18 cellular contexts compared by ENCODE assay signal in genomic region chr1:226960256-226960655, GRCh38. TPM values are rescaled to one million over a fixed set of nuclear protein-coding genes. Genes with fewer than 3 reads are reported as not detected.
A peak's percentile ranks its signal among the peaks of the same experiment; 100 is the strongest.
DNase-seq lines count a peak whose midpoint lies in the region; ATAC-seq, FAIRE-seq and TF ChIP-seq lines count a peak whose summit lies in the region.
"Had no signal": no experiment of that assay in that cellular context is flagged by ENCODE, and none has a peak within 500 bp of the region (broad histone marks: within the 10 kb centered on the region; RNA-seq: fewer than 3 reads in every experiment).

No MANE protein-coding gene starts in this region.

- H3K27ac ChIP-seq in HepG2 (ENCODE audit: extremely low read length, insufficient read depth, low read length) (no peak overlapping the region), right lobe of liver (no peak overlapping the region), gastrocnemius medialis (peak overlapping the region; percentile 99), testis (no peak overlapping the region)
- H3K27ac ChIP-seq: 22Rv1, HL-60 had no signal

- no peaks in the 10 kb centered on the region for H3K9me3 Mint-ChIP-seq in natural killer cell treated with Interleukin-12 subunit alpha and Interleukin-12 subunit beta and Interleukin-15 and Interleukin-18, amount 100 ng/mL, for 72 hours
- H3K9me3 Mint-ChIP-seq in T-helper 2 cell treated with Interferon-gamma antibody and Interleukin-4, amounts not matched to agents 5 μg/mL and 100 μg/mL, for 36 hours, result peaks cover 26% of the 10 kb centered on the region
- H3K9me3 Mint-ChIP-seq: CD8-positive, alpha-beta T cell had no signal

- H3K4me3 ChIP-seq in HepG2 (replicated peaks in 1 of 3; ENCODE audit: insufficient read depth in 1 of 3, low read depth in 2 of 3, low read length in 3 of 3) (no peak overlapping the region), right lobe of liver (no peak overlapping the region), gastrocnemius medialis (no peak overlapping the region), testis (no peak overlapping the region)
- H3K4me3 ChIP-seq: GM23338 had no signal

- no peak overlapping the region for H3K9ac ChIP-seq in HepG2 (ENCODE audit: insufficient read depth, low read depth, low read length)

- 74% methylated on average over 5 of the region's 5 CpGs for WGBS in HepG2 (ENCODE audit: low lambda C conversion rate)
- WGBS in right lobe of liver (ENCODE audit: insufficient coverage, low coverage, low lambda C conversion rate, missing lambda C conversion rate), result 74% methylated on average over 5 of the region's 5 CpGs
- WGBS in testis, 2 donors, result 70 to 76% methylated on average over 5 of the region's 5 CpGs

- no peak overlapping the region for H3K4me2 ChIP-seq in HepG2 (ENCODE audit: low read depth, low read length)
- H3K4me2 ChIP-seq: GM23338 had no signal

- no peaks in the 10 kb centered on the region for H3K27me3 Mint-ChIP-seq in natural killer cell treated with Interleukin-12 subunit alpha and Interleukin-12 subunit beta and Interleukin-15 and Interleukin-18, amount 100 ng/mL, for 72 hours
- no peaks in the 10 kb centered on the region for H3K27me3 Mint-ChIP-seq in T-helper 2 cell treated with Interferon-gamma antibody and Interleukin-4, amounts not matched to agents 5 μg/mL and 100 μg/mL, for 36 hours (ENCODE audit: low read depth)

- CTCF ChIA-PET in HepG2 (lab: Yijun Ruan, JAX; ENCODE audit: low intra/inter-chr PET ratio, low total read pairs), result no interaction called here

- intact Hi-C loops in HepG2 (cut with micrococcal nuclease; ENCODE audit: unreplicated experiment) (no loop called here), right lobe of liver (cut with DNase I) (no loop called here), gastrocnemius medialis (cut with DNase I; ENCODE audit: low total_unique reads) (no loop called here), testis (cut with DNase I; ENCODE audit: low total_unique reads) (no loop called here)

- FAIRE-seq in HepG2 (lab: Jason Lieb, UNC), result no peak
- FAIRE-seq: GM18507 had no signal

- TF ChIP-seq EP300 in HepG2 (IDR thresholded peaks at IDR 0.05; ENCODE audit: low read depth in 2 of 2, low read length in 2 of 2), result no peak
- TF ChIP-seq EP300 in HepG2 (CRISPR knock-in tag; IDR thresholded peaks at IDR 0.05; ENCODE audit: borderline replicate concordance), result no peak

- POLR2A ChIA-PET in HepG2 (lab: Yijun Ruan, JAX), result no interaction called here

- in situ Hi-C loops in HepG2 (cut with HindIII; ENCODE audit: extremely low pct_ligation_motif_present, low pct_unique_long_range_greater_than_20kb), result no loop called here
- in situ Hi-C loops in gastrocnemius medialis (cut with MboI; ENCODE audit: low sequenced_read_pairs in 4 of 4), result no loop called here

- no peak overlapping the region for H3K4me3 Mint-ChIP-seq in natural killer cell treated with Interleukin-12 subunit alpha and Interleukin-12 subunit beta and Interleukin-15 and Interleukin-18, amount 100 ng/mL, for 72 hours
- no peak overlapping the region for H3K4me3 Mint-ChIP-seq in T-helper 2 cell treated with Interferon-gamma antibody and Interleukin-4, amounts not matched to agents 5 μg/mL and 100 μg/mL, for 36 hours
- H3K4me3 Mint-ChIP-seq: CD14-positive monocyte; CD8-positive, alpha-beta T cell; GM23338 had no signal

- H4K20me1 ChIP-seq in HepG2 (ENCODE audit: insufficient read depth, low read length), result peaks cover 70% of the 10 kb centered on the region; the same call in 1 of the 2 replicates

- no peaks in the 10 kb centered on the region for H3K9me3 ChIP-seq in HepG2 (ENCODE audit: low read length)
- no peaks in the 10 kb centered on the region for H3K9me3 ChIP-seq in right lobe of liver
- H3K9me3 ChIP-seq in gastrocnemius medialis, result no peaks in the 10 kb centered on the region
- no peaks in the 10 kb centered on the region for H3K9me3 ChIP-seq in testis
- H3K9me3 ChIP-seq: Caco-2 had no signal

- peaks cover 67% of the 10 kb centered on the region for H3K79me2 ChIP-seq in HepG2 (ENCODE audit: insufficient read depth, low read length)

- H3K27me3 ChIP-seq in HepG2 (ENCODE audit: control insufficient read depth in 1 of 2, insufficient read depth in 2 of 2, low read length in 2 of 2) (no peaks in the 10 kb centered on the region), right lobe of liver (no peaks in the 10 kb centered on the region), gastrocnemius medialis (no peaks in the 10 kb centered on the region), testis (no peaks in the 10 kb centered on the region)

- peaks cover 14 to 18% of the 10 kb centered on the region in 2 donors for H3K4me1 Mint-ChIP-seq in natural killer cell treated with Interleukin-12 subunit alpha and Interleukin-12 subunit beta and Interleukin-15 and Interleukin-18, amount 100 ng/mL, for 72 hours (ENCODE audit: low read depth in 2 of 2)
- H3K4me1 Mint-ChIP-seq in T-helper 2 cell treated with Interferon-gamma antibody and Interleukin-4, amounts not matched to agents 5 μg/mL and 100 μg/mL, for 36 hours (ENCODE audit: low read depth), result peaks cover 2% of the 10 kb centered on the region

- H3K27ac Mint-ChIP-seq in natural killer cell treated with Interleukin-12 subunit alpha and Interleukin-12 subunit beta and Interleukin-15 and Interleukin-18, amount 100 ng/mL, for 72 hours, result no peak overlapping the region
- H3K27ac Mint-ChIP-seq in T-helper 2 cell treated with Interferon-gamma antibody and Interleukin-4, amounts not matched to agents 5 μg/mL and 100 μg/mL, for 36 hours, result no peak overlapping the region
- H3K27ac Mint-ChIP-seq: CD8-positive, alpha-beta T cell; GM23338 had no signal

- DNase-seq in HepG2 (ENCODE audit: low spot score), result no peak
- DNase-seq in right lobe of liver, result no peak
- peak; percentile 5 for DNase-seq in natural killer cell treated with Interleukin-12 subunit alpha and Interleukin-12 subunit beta and Interleukin-15 and Interleukin-18, amount 100 ng/mL, for 72 hours (ENCODE audit: low spot score)
- DNase-seq in gastrocnemius medialis, result no peak
- DNase-seq in testis, result no peak
- DNase-seq in DMS153 treated with DMSO at 0.1 percent for 48 hours (lab: John Stamatoyannopoulos, UW; ENCODE audit: unreplicated experiment), result no peak
- DNase-seq in NCI-H1092 (lab: John Stamatoyannopoulos, UW), result no peak
- DNase-seq in T-helper 2 cell treated with Interferon-gamma antibody and Interleukin-4, amounts not matched to agents 5 μg/mL and 100 μg/mL, for 36 hours (ENCODE audit: low spot score), result no peak
- DNase-seq: Caco-2; CD8-positive, alpha-beta T cell; DMS53; GF-D8; H7 had no signal

- no peak overlapping the region for H2AFZ ChIP-seq in HepG2 (ENCODE audit: low read length)
- H2AFZ ChIP-seq: GM23338 had no signal

- peaks cover 8 to 30% of the 10 kb centered on the region in 2 experiments; a peak in 4 of 5 replicates for H3K36me3 ChIP-seq in HepG2 (replicated peaks in 1 of 2; ENCODE audit: control insufficient read depth in 1 of 2, insufficient read depth in 2 of 2, low read length in 2 of 2)
- H3K36me3 ChIP-seq in right lobe of liver, result no peaks in the 10 kb centered on the region
- H3K36me3 ChIP-seq in gastrocnemius medialis, result peaks cover 0 to 9% of the 10 kb centered on the region in 2 donors
- H3K36me3 ChIP-seq in testis (ENCODE audit: low read depth, missing control alignments), result no peaks in the 10 kb centered on the region

- no peak for TF ChIP-seq RAD21 in HepG2 (CRISPR knock-in tag; IDR thresholded peaks at IDR 0.05)

- ATAC-seq in HepG2 (no peak), right lobe of liver (no peak), gastrocnemius medialis (no peak)
- ATAC-seq in natural killer cell treated with Interleukin-12 subunit alpha and Interleukin-12 subunit beta and Interleukin-15 and Interleukin-18, amount 100 ng/mL, for 72 hours, result peak in 1 of 2 donors; percentile 22
- ATAC-seq: CD8-positive, alpha-beta T cell; GM23338 had no signal

- BruUV-seq in HepG2 (replicated peaks; lab: Mats Ljungman, UMichigan), result no TSS peak

- H3K4me1 ChIP-seq in HepG2 (ENCODE audit: insufficient read depth, low read length) (peaks cover 16% of the 10 kb centered on the region), right lobe of liver (peaks cover 0 to 28% (median 4%) of the 10 kb centered on the region in 4 donors), gastrocnemius medialis (peaks cover 55 to 70% of the 10 kb centered on the region in 2 donors), testis (no peaks in the 10 kb centered on the region)
- H3K4me1 ChIP-seq: Caco-2 had no signal

- H3K36me3 Mint-ChIP-seq in natural killer cell treated with Interleukin-12 subunit alpha and Interleukin-12 subunit beta and Interleukin-15 and Interleukin-18, amount 100 ng/mL, for 72 hours, result no peaks in the 10 kb centered on the region
- peaks cover 10% of the 10 kb centered on the region for H3K36me3 Mint-ChIP-seq in T-helper 2 cell treated with Interferon-gamma antibody and Interleukin-4, amounts not matched to agents 5 μg/mL and 100 μg/mL, for 36 hours (ENCODE audit: low read depth)

- TF ChIP-seq POLR2A in HepG2 (IDR thresholded peaks at IDR 0.05; ENCODE audit: insufficient read depth in 1 of 2, low read depth in 2 of 2, low read length in 2 of 2), result no peak
- no peak for TF ChIP-seq POLR2A in right lobe of liver (IDR thresholded peaks at IDR 0.05)
- TF ChIP-seq POLR2A in gastrocnemius medialis (IDR thresholded peaks at IDR 0.05), result no peak
- TF ChIP-seq POLR2A in testis (IDR thresholded peaks at IDR 0.05), result no peak

- TF ChIP-seq CTCF in HepG2 (CRISPR knock-in tag; IDR thresholded peaks at IDR 0.05), result no peak
- TF ChIP-seq CTCF in right lobe of liver (IDR thresholded peaks at IDR 0.05), result no peak
- TF ChIP-seq CTCF in gastrocnemius medialis (IDR thresholded peaks at IDR 0.05 in 4 of 5, conservative IDR thresholded peaks at IDR 0.05 in 1 of 5), result no peak
- TF ChIP-seq CTCF in testis (IDR thresholded peaks at IDR 0.05), result no peak

RNA-seq across cellular contexts. Expression of gene COQ8A, which starts 20.2 kb away (rescaled TPM):
- total RNA-seq in HepG2 (2016; rRNA removed; fragmentation: Illumina TruSeq; extraction: Trizol) (63.3 and 88.7 TPM in 2 replicates), right lobe of liver (10 to 100 TPM; 51.6 to 78.1 (median 69.6) TPM), gastrocnemius medialis (1,000 to 10,000 TPM in 3 of 4 donors, 100 to 1,000 TPM in 1; 950 to 2,403 (median 1,384) TPM), testis (10 to 100 TPM; 39.2 to 46.8 TPM)
- 25.9 and 28.8 TPM in 2 replicates for total RNA-seq in HepG2 (2016; cell fraction: cytosol; rRNA removed; fragmentation: Illumina TruSeq; extraction: Trizol; ENCODE audit: low read depth)
- total RNA-seq in HepG2 (2016; cell fraction: insoluble cytoplasmic fraction; rRNA removed; fragmentation: Illumina TruSeq; extraction: Trizol), result 60.2 and 93.0 TPM in 2 replicates
- 26.6 and 26.8 TPM in 2 replicates for total RNA-seq in HepG2 (2016; cell fraction: membrane; rRNA removed; fragmentation: Illumina TruSeq; extraction: Trizol)
- total RNA-seq in HepG2 (2016; cell fraction: nucleus; rRNA removed; fragmentation: Illumina TruSeq; extraction: Trizol), result 66.7 and 69.0 TPM in 2 replicates
- polyA plus RNA-seq in HepG2 (2011; rRNA removed) (60.4 and 72.2 TPM in 2 replicates), testis (ENCODE audit: insufficient read depth, low read depth, low replicate concordance) (34.4 TPM)
- 53.6 and 65.9 TPM in 2 replicates for polyA plus RNA-seq in HepG2 (2011; cell fraction: cytosol; rRNA removed)
- 117 and 151 TPM in 2 replicates for polyA plus RNA-seq in HepG2 (2011; cell fraction: nucleus; rRNA removed)
- 69.4 and 75.0 TPM in 2 replicates for polyA plus RNA-seq in HepG2 (2012)
- polyA plus RNA-seq in HepG2 (2016; cell fraction: cytosol; fragmentation: Illumina TruSeq; extraction: Trizol; ENCODE audit: low read depth), result 6.0 and 6.9 TPM in 2 replicates
- polyA plus RNA-seq in HepG2 (2016; cell fraction: insoluble cytoplasmic fraction; fragmentation: Illumina TruSeq; extraction: Trizol; ENCODE audit: low read depth), result 55.2 and 65.3 TPM in 2 replicates
- polyA plus RNA-seq in HepG2 (2016; cell fraction: membrane; fragmentation: Illumina TruSeq; extraction: Trizol; ENCODE audit: low read depth), result 14.1 and 15.8 TPM in 2 replicates
- 146 and 150 TPM in 2 replicates for polyA plus RNA-seq in HepG2 (2016; cell fraction: nucleus; fragmentation: Illumina TruSeq; extraction: Trizol; ENCODE audit: insufficient read depth, low read depth)
- 30.4 and 75.1 TPM in 2 replicates for polyA minus RNA-seq in HepG2 (2011; rRNA and poly(A)+ RNA removed; ENCODE audit: low replicate concordance)
- 31.1 and 31.3 TPM in 2 replicates for polyA minus RNA-seq in HepG2 (2011; cell fraction: cytosol; rRNA and poly(A)+ RNA removed)
- 28.2 and 38.1 TPM in 2 replicates for polyA minus RNA-seq in HepG2 (2011; cell fraction: nucleus; rRNA and poly(A)+ RNA removed)
- 10 to 100 TPM; 12.3 to 28.4 TPM for total RNA-seq in natural killer cell treated with Interleukin-12 subunit alpha and Interleukin-12 subunit beta and Interleukin-15 and Interleukin-18, amount 100 ng/mL, for 72 hours

Comparison
In these comparisons a context has a peak if more than half of its experiments do, and no peak if none do; other contexts are left out.
1. H3K27ac ChIP-seq: peak in gastrocnemius medialis (4 of 4); none in HepG2 (single experiment), right lobe of liver (0 of 3) and testis (0 of 2).
2. RNA of gene COQ8A, which starts 20.2 kb away (total RNA-seq): 950 to 2,403 TPM in gastrocnemius medialis; 25.9 to 93.0 TPM in HepG2, 51.6 to 78.1 TPM in right lobe of liver, 39.2 to 46.8 TPM in testis and 12.3 to 28.4 TPM in natural killer cell treated with Interleukin-12 subunit alpha and Interleukin-12 subunit beta and Interleukin-15 and Interleukin-18, amount 100 ng/mL, for 72 hours; every median in the first group is over 10 times any median in the second.